ENCODE assay signal across 9 cellular contexts in genomic region chr2:170525566-170525900, GRCh38.
DNase-seq lines count a peak whose midpoint lies in the region; ATAC-seq and TF ChIP-seq lines count a peak whose summit lies in the region.
"Had no signal": no experiment of that assay in that cellular context is flagged by ENCODE, and none has a peak within 500 bp of the region (broad histone marks: within the 10 kb centered on the region; RNA-seq: fewer than 3 reads in every experiment).

No MANE protein-coding gene starts in this region.

- H3K27ac ChIP-seq in gastroesophageal sphincter: peak overlapping the region in 3 of 4 donors; percentile 65 to 74 (median 65)
- H3K27ac ChIP-seq: KMS-11 had no signal

- TF ChIP-seq EP300 in gastroesophageal sphincter (IDR thresholded peaks at IDR 0.05): no peak

- H3K4me1 ChIP-seq in gastroesophageal sphincter: peaks cover 6 to 45% (median 19%) of the 10 kb centered on the region in 3 donors

- H3K27me3 ChIP-seq in gastroesophageal sphincter: no peaks in the 10 kb centered on the region

- no peaks in the 10 kb centered on the region for H3K36me3 ChIP-seq in gastroesophageal sphincter

- H3K4me3 ChIP-seq in gastroesophageal sphincter: no peak overlapping the region

- no peaks in the 10 kb centered on the region for H3K9me3 ChIP-seq in gastroesophageal sphincter

- no peak for TF ChIP-seq CTCF in gastroesophageal sphincter (IDR thresholded peaks at IDR 0.05)

- peak; percentile 79 for DNase-seq in ELF-1 (ENCODE audit: low read depth, low spot score)
- DNase-seq in pulmonary artery endothelial cell (ENCODE audit: low read depth, low spot score): peak; percentile 96

- TF ChIP-seq POLR2A in gastroesophageal sphincter (IDR thresholded peaks at IDR 0.05): no peak

- 6 to 27% methylated on average over 2 to 3 of the region's 5 CpGs for WGBS in gastroesophageal sphincter (ENCODE audit: low coverage in 1 of 2), 2 donors

- ATAC-seq in SK-N-SH treated with all-trans-retinoic acid at 6 μM for 48 hours (peak; percentile 94), gastroesophageal sphincter (peak; percentile 94), HG02884 (IDR thresholded peaks at IDR 0.05; ENCODE audit: unreplicated experiment) (no peak), HG02938 (IDR thresholded peaks at IDR 0.05; ENCODE audit: unreplicated experiment) (no peak), HG02973 (IDR thresholded peaks at IDR 0.05; ENCODE audit: unreplicated experiment) (no peak), GM21423 (IDR thresholded peaks at IDR 0.05; ENCODE audit: unreplicated experiment) (no peak)

TF ChIP-seq in SK-N-SH treated with all-trans-retinoic acid at 6 μM for 48 hours, 23 proteins besides CTCF, POLR2A, EP300 and RAD21:
- TF ChIP-seq ARNTL (CRISPR knock-in tag; IDR thresholded peaks at IDR 0.05; ENCODE audit: borderline replicate concordance, low read depth): no peak
- TF ChIP-seq OSR1 (CRISPR knock-in tag; IDR thresholded peaks at IDR 0.05): no peak
- no peak for TF ChIP-seq ZNF565 (CRISPR knock-in tag; conservative IDR thresholded peaks at IDR 0.05; ENCODE audit: low read depth)
- no peak for TF ChIP-seq ZFP30 (CRISPR knock-in tag; IDR thresholded peaks at IDR 0.05)
- no peak for TF ChIP-seq CSRNP3 (CRISPR knock-in tag; IDR thresholded peaks at IDR 0.05)
- no peak for TF ChIP-seq TOX (CRISPR knock-in tag; IDR thresholded peaks at IDR 0.05; ENCODE audit: borderline replicate concordance)
- TF ChIP-seq ZFP3 (CRISPR knock-in tag; IDR thresholded peaks at IDR 0.05): no peak
- TF ChIP-seq GLIS3 (CRISPR knock-in tag; IDR thresholded peaks at IDR 0.05): no peak
- no peak for TF ChIP-seq ISL1 (CRISPR knock-in tag; IDR thresholded peaks at IDR 0.05)
- TF ChIP-seq RARB (CRISPR knock-in tag; IDR thresholded peaks at IDR 0.05): no peak
- no peak for TF ChIP-seq PATZ1 (CRISPR knock-in tag; IDR thresholded peaks at IDR 0.05; ENCODE audit: borderline replicate concordance)
- TF ChIP-seq CSDC2 (CRISPR knock-in tag; IDR thresholded peaks at IDR 0.05): no peak
TF ChIP-seq in SK-N-SH treated with all-trans-retinoic acid at 6 μM for 48 hours: peak in this region for 0.

Comparison
In these comparisons a context has a peak if more than half of its experiments do, and no peak if none do; other contexts are left out.
1. ATAC-seq: peak in SK-N-SH treated with all-trans-retinoic acid at 6 μM for 48 hours (single experiment) and gastroesophageal sphincter (single experiment); none in HG02884 (single experiment), HG02938 (single experiment), HG02973 (single experiment) and GM21423 (single experiment).